ENCODE assay signal across 9 cellular contexts in genomic region chr2:72883356-72883962, GRCh38. TPM values are rescaled to one million over a fixed set of nuclear protein-coding genes. Genes with fewer than 3 reads are reported as not detected.
DNase-seq lines count a peak whose midpoint lies in the region; ATAC-seq, FAIRE-seq and TF ChIP-seq lines count a peak whose summit lies in the region.
"Had no signal": no experiment of that assay in that cellular context is flagged by ENCODE, and none has a peak within 500 bp of the region (broad histone marks: within the 10 kb centered on the region; RNA-seq: fewer than 3 reads in every experiment).

No MANE protein-coding gene starts in this region.

- H3K4me3 ChIP-seq in A549 (no peak overlapping the region), H7 (ENCODE audit: insufficient read depth, low read depth, low read length) (no peak overlapping the region), fibroblast of pulmonary artery (replicated peaks; ENCODE audit: low read depth, low read length) (no peak overlapping the region), smooth muscle cell (no peak overlapping the region)

- H4K20me1 ChIP-seq in smooth muscle cell (ENCODE audit: low read depth): peaks cover 6% of the 10 kb centered on the region

- H3K9me3 ChIP-seq in A549: no peaks in the 10 kb centered on the region
- H3K9me3 ChIP-seq in smooth muscle cell (replicated peaks; ENCODE audit: low read depth): no peaks in the 10 kb centered on the region

- no peaks in the 10 kb centered on the region for H3F3A ChIP-seq in smooth muscle cell (ENCODE audit: low read depth)

- H3K4me2 ChIP-seq in A549 (no peak overlapping the region), smooth muscle cell (no peak overlapping the region)

- no peak for TF ChIP-seq RAD21 in A549 (conservative IDR thresholded peaks at IDR 0.05 in 1 of 2, IDR thresholded peaks at IDR 0.05 in 1 of 2)

- 29% methylated on average over 4 of the region's 4 CpGs for WGBS in A549 (ENCODE audit: missing lambda C conversion rate)
- 9% methylated on average over 4 of the region's 4 CpGs for WGBS in smooth muscle cell (ENCODE audit: low lambda C conversion rate)

- no peak for TF ChIP-seq EP300 in A549 (IDR thresholded peaks at IDR 0.05)

- H2AFZ ChIP-seq in smooth muscle cell (ENCODE audit: low read depth): no peak overlapping the region

- CTCF ChIA-PET in A549 (lab: Yijun Ruan, JAX): interaction anchor here (0.6 to 3.4 kb wide), 11 partner anchors 9 to 294 kb away, joined by 3 to 25 read pairs (median 4); no protein-coding TSS in a partner anchor

- no peak overlapping the region for H3K9ac ChIP-seq in smooth muscle cell (ENCODE audit: low read depth)

- TF ChIP-seq CTCF in A549 (IDR thresholded peaks at IDR 0.05): no peak
- no peak for TF ChIP-seq CTCF in fibroblast of pulmonary artery (IDR thresholded peaks at IDR 0.05; ENCODE audit: low read length, missing control alignments)
- no peak for TF ChIP-seq CTCF in smooth muscle cell (IDR thresholded peaks at IDR 0.05; ENCODE audit: borderline replicate concordance, insufficient read depth, poor library complexity, severe bottlenecking)

- no peaks in the 10 kb centered on the region for H3K79me2 ChIP-seq in smooth muscle cell (ENCODE audit: low read depth)

- POLR2A ChIA-PET in A549 (lab: Yijun Ruan, JAX): no interaction called here

- no peak for FAIRE-seq in A549 (lab: Jason Lieb, UNC)

- no peaks in the 10 kb centered on the region for H3K36me3 ChIP-seq in H7 (replicated peaks; ENCODE audit: control insufficient read depth, insufficient read depth, low read length)
- H3K36me3 ChIP-seq in smooth muscle cell (ENCODE audit: low read depth): no peaks in the 10 kb centered on the region

- TF ChIP-seq POLR2A in A549 (IDR thresholded peaks at IDR 0.05; ENCODE audit: low read length): no peak

- peak; percentile 34 to 44 for DNase-seq in A549 (ENCODE audit: low read depth in 1 of 2, low spot score in 1 of 2)
- DNase-seq in H7: peak; percentile 84
- DNase-seq in SW480 (ENCODE audit: low spot score): peak; percentile 34
- DNase-seq in fibroblast of pulmonary artery (ENCODE audit: low read depth): peak; percentile 69
- no peak for DNase-seq in DMS79 (lab: John Stamatoyannopoulos, UW)
- no peak for DNase-seq in smooth muscle cell (lab: John Stamatoyannopoulos, UW; ENCODE audit: unreplicated experiment)
- DNase-seq: SHP77 treated with DMSO at 0.1 percent for 48 hours had no signal

- peaks cover 29% of the 10 kb centered on the region for H3K27me3 ChIP-seq in H7 (ENCODE audit: control insufficient read depth, insufficient read depth, low read length)
- H3K27me3 ChIP-seq in smooth muscle cell (ENCODE audit: low read depth): peaks cover 14% of the 10 kb centered on the region

- H3K27ac ChIP-seq in A549 (no peak overlapping the region), smooth muscle cell (ENCODE audit: low read depth) (no peak overlapping the region)

- H3K4me1 ChIP-seq in A549: peaks cover 12% of the 10 kb centered on the region
- no peaks in the 10 kb centered on the region for H3K4me1 ChIP-seq in smooth muscle cell (ENCODE audit: low read depth)

- no peak for ATAC-seq in A549
- ATAC-seq in HG02852 (IDR thresholded peaks at IDR 0.05; ENCODE audit: unreplicated experiment): no peak
- ATAC-seq in GM18909 (IDR thresholded peaks at IDR 0.05; ENCODE audit: poor library complexity, unreplicated experiment): no peak

TF ChIP-seq in A549, 52 proteins besides CTCF, POLR2A, EP300 and RAD21:
- TF ChIP-seq HOXB5 (CRISPR knock-in tag; IDR thresholded peaks at IDR 0.05) (0 out of 2 replicates have a peak, but pooled peaks have one; percentile 35), ATOH8 (CRISPR knock-in tag; IDR thresholded peaks at IDR 0.05; ENCODE audit: low read depth) (no peak), EHMT2 (IDR thresholded peaks at IDR 0.05; ENCODE audit: low read depth) (peak; percentile 97), REST (IDR thresholded peaks at IDR 0.05) (peak; percentile 98)
- TF ChIP-seq, protein P1, sequence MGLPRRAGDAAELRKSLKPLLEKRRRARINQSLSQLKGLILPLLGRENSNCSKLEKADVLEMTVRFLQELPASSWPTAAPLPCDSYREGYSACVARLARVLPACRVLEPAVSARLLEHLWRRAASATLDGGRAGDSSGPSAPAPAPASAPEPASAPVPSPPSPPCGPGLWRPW (IDR thresholded peaks at IDR 0.05): no peak

RNA-seq across cellular contexts. Expression of gene SPR, which starts 3.7 kb away (rescaled TPM):
- polyA plus RNA-seq in A549 (2011; rRNA removed) (88.5 and 99.3 TPM in 2 replicates), A549 (2017; fragmentation: RNase III; extraction: RNeasy Plus Mini Kit Qiagen cat#74134 plus additional on column Dnase treatment) (118 to 141 TPM (median 138 TPM) in 3 replicates), smooth muscle cell (13.2 and 15.8 TPM in 2 replicates)
- polyA plus RNA-seq in A549 (2012; cell fraction: cytosol; rRNA removed): 128 and 139 TPM in 2 replicates
- polyA plus RNA-seq in A549 (2012; cell fraction: nucleus; rRNA removed): 81.5 and 86.8 TPM in 2 replicates
- polyA minus RNA-seq in A549 (2011; rRNA and poly(A)+ RNA removed): 50.9 and 53.4 TPM in 2 replicates
- total RNA-seq in H7 (2014; rRNA removed; shearing (Covaris generic)): 3.7 and 8.0 TPM in 2 replicates
- 4.1 and 8.4 TPM in 2 replicates for total RNA-seq in smooth muscle cell

RNA-seq across cellular contexts. Expression of gene EMX1, which starts 33.9 kb away (rescaled TPM):
- polyA plus RNA-seq in A549 (2011; rRNA removed) (not detected in 2 replicates), A549 (2017; fragmentation: RNase III; extraction: RNeasy Plus Mini Kit Qiagen cat#74134 plus additional on column Dnase treatment) (0.05 TPM in 1 of 3 replicates, not detected in the others), smooth muscle cell (not detected in 2 replicates)
- polyA plus RNA-seq in A549 (2012; cell fraction: cytosol; rRNA removed): 0.04 and 0.08 TPM in 2 replicates
- 0.04 TPM in 2 replicates for polyA plus RNA-seq in A549 (2012; cell fraction: nucleus; rRNA removed)
- not detected in 2 replicates for polyA minus RNA-seq in A549 (2011; rRNA and poly(A)+ RNA removed)
- total RNA-seq in H7 (2014; rRNA removed; shearing (Covaris generic)): 0.28 and 1.6 TPM in 2 replicates
- not detected in 2 replicates for total RNA-seq in smooth muscle cell

RNA-seq across cellular contexts. Expression of gene EXOC6B, which starts 57.6 kb away (rescaled TPM):
- 24.7 and 28.3 TPM in 2 replicates for polyA plus RNA-seq in A549 (2011; rRNA removed)
- 4.9 and 6.5 TPM in 2 replicates for polyA plus RNA-seq in A549 (2012; cell fraction: cytosol; rRNA removed)
- 11.3 and 11.4 TPM in 2 replicates for polyA plus RNA-seq in A549 (2012; cell fraction: nucleus; rRNA removed)
- 14.3 to 18.5 TPM (median 15.5 TPM) in 3 replicates for polyA plus RNA-seq in A549 (2017; fragmentation: RNase III; extraction: RNeasy Plus Mini Kit Qiagen cat#74134 plus additional on column Dnase treatment)
- 42.2 and 45.6 TPM in 2 replicates for polyA minus RNA-seq in A549 (2011; rRNA and poly(A)+ RNA removed)
- 20.5 and 25.3 TPM in 2 replicates for total RNA-seq in H7 (2014; rRNA removed; shearing (Covaris generic))
- 19.7 and 34.6 TPM in 2 replicates for total RNA-seq in smooth muscle cell
- 6.9 and 8.8 TPM in 2 replicates for polyA plus RNA-seq in smooth muscle cell

Comparison
In these comparisons a context has a peak if more than half of its experiments do, and no peak if none do; other contexts are left out.
1. DNase-seq: peak in A549 (2 of 2), H7 (single experiment), SW480 (single experiment) and fibroblast of pulmonary artery (single experiment); none in DMS79 (single experiment) and smooth muscle cell (single experiment).